Comparison of ENCODE assay signal across 8 cellular contexts in the genomic region with DNA sequence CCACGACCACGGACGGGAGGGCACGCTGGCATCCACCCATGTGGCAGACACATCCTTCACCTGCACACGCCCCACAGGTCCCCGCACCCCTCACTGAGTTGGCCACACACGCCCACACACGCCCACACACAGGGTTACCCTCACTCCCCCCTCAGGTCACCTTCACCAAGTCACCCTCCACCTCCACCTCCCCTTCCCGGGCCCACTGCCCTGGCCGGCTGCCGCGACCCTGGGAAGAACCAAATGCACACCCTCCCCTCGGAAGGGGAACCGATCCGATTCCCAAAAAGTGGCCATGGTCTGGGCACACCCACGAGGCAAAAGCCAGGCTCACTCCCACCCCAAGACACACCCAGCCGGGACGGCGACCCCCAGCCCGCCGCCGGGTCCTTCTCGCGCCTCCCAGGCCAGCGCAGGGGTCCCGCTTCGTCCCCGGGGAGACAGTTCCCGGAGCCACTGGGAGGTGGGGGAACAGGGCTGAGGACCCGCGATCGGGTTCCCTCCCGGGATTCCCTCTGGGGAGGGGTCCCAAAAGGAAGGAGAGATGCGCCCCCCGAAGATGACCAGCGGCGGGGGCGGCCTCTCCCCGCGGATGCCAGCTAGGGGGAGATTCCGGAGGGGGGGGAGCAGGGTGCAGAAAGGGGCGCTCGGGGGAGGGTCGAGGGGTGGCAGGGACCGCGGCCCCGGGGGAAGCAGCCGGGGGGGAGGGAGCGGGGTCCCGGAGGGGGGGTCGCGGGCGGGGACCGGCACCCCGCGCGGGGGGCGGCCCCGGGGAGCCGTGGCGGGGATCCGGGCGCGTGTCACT. TPM values are rescaled to one million over a fixed set of nuclear protein-coding genes. Genes with fewer than 3 reads are reported as not detected.
DNase-seq lines count a peak whose midpoint lies in the region; ATAC-seq and TF ChIP-seq lines count a peak whose summit lies in the region.

No MANE protein-coding gene starts in this region.

- H3K27me3 Mint-ChIP-seq in endothelial cell (ENCODE audit: unreplicated experiment), result peaks cover 17% of the 10 kb centered on the region
- peaks cover 41% of the 10 kb centered on the region for H3K27me3 Mint-ChIP-seq in nephron progenitor cell (ENCODE audit: low read depth, poor library complexity)

- H3K4me1 Mint-ChIP-seq in endothelial cell (ENCODE audit: unreplicated experiment) (peaks cover 25% of the 10 kb centered on the region), nephron progenitor cell (peaks cover 56% of the 10 kb centered on the region)

- H3K4me3 ChIP-seq in AG04449 (ENCODE audit: low read depth, low read length) (peak overlapping the region; percentile 66), OCI-LY7 (ENCODE audit: low read depth, low read length, poor library complexity, severe bottlenecking) (no peak overlapping the region)

- H4K20me1 ChIP-seq in OCI-LY7 (ENCODE audit: insufficient read depth, low read length), result no peaks in the 10 kb centered on the region

- H3K27ac ChIP-seq in OCI-LY7 (ENCODE audit: low read depth, low read length, poor library complexity, severe bottlenecking), result no peak overlapping the region

- no peak overlapping the region for H2AFZ ChIP-seq in OCI-LY7 (ENCODE audit: low read length)

- H3K4me3 Mint-ChIP-seq in endothelial cell (ENCODE audit: unreplicated experiment), result peak overlapping the region; percentile 95
- peak overlapping the region; percentile 87 for H3K4me3 Mint-ChIP-seq in nephron progenitor cell

- H3K4me2 ChIP-seq in OCI-LY7 (ENCODE audit: low read length), result peak overlapping the region; percentile 26; the same call in 1 of the 2 replicates

- H3K36me3 Mint-ChIP-seq in endothelial cell (ENCODE audit: low read depth, unreplicated experiment) (peaks cover 10% of the 10 kb centered on the region), nephron progenitor cell (ENCODE audit: low read depth) (no peaks in the 10 kb centered on the region)

- H3K4me1 ChIP-seq in OCI-LY7 (ENCODE audit: insufficient read depth, low read length, poor library complexity, severe bottlenecking), result peaks cover 5% of the 10 kb centered on the region

- TF ChIP-seq CTCF in AG04449 (IDR thresholded peaks at IDR 0.05; ENCODE audit: insufficient read depth, low read length, missing control alignments), result no peak
- no peak for TF ChIP-seq CTCF in OCI-LY7 (conservative IDR thresholded peaks at IDR 0.05; ENCODE audit: low read length)
- TF ChIP-seq CTCF in endothelial cell (IDR thresholded peaks at IDR 0.05; ENCODE audit: unreplicated experiment), result no peak
- no peak for TF ChIP-seq CTCF in nephron progenitor cell (IDR thresholded peaks at IDR 0.05)

- no peaks in the 10 kb centered on the region for H3K36me3 ChIP-seq in OCI-LY7 (ENCODE audit: insufficient read depth, low read length)

- no peaks in the 10 kb centered on the region for H3K9me3 ChIP-seq in OCI-LY7 (ENCODE audit: low read length)

- intact Hi-C loops in OCI-LY7 (cut with micrococcal nuclease; ENCODE audit: unreplicated experiment), result no loop called here

- in situ Hi-C loops in ACHN (cut with HindIII; ENCODE audit: low pct_ligation_motif_present, low pct_unique_long_range_greater_than_20kb, low sequenced_read_pairs), result loop anchor here (25.0 kb wide), 1 partner anchor 96 kb away; no protein-coding TSS in a partner anchor

- POLR2A ChIA-PET in AG04449 (lab: Yijun Ruan, JAX) (interaction anchor here (0.6 kb wide), 1 partner anchor 10 kb away, joined by 3 read pairs; no protein-coding TSS in a partner anchor), OCI-LY7 (lab: Charles Lee) (no interaction called here)

- no peaks in the 10 kb centered on the region for H3K9me3 Mint-ChIP-seq in endothelial cell (ENCODE audit: unreplicated experiment)
- H3K9me3 Mint-ChIP-seq in nephron progenitor cell, result no peaks in the 10 kb centered on the region

- H3K27ac Mint-ChIP-seq in endothelial cell (ENCODE audit: unreplicated experiment), result peak overlapping the region; percentile 91
- H3K27ac Mint-ChIP-seq in nephron progenitor cell, result no peak overlapping the region

- no peak for DNase-seq in AG04449 (ENCODE audit: low read depth, low spot score)
- DNase-seq in OCI-LY7 (ENCODE audit: low spot score), result no peak
- no peak for DNase-seq in endothelial cell (ENCODE audit: low spot score)
- peak; percentile 46 for DNase-seq in nephron progenitor cell
- DNase-seq in effector CD4-positive, alpha-beta T cell, result no peak
- DNase-seq in ACHN, result no peak

- no peak for ATAC-seq in HG03469 (IDR thresholded peaks at IDR 0.05; ENCODE audit: unreplicated experiment)
- no peak for ATAC-seq in HG03108 (IDR thresholded peaks at IDR 0.05; ENCODE audit: unreplicated experiment)

- CTCF ChIA-PET in AG04449 (lab: Yijun Ruan, JAX), result interaction anchor here (3.6 to 22.7 kb wide), 5 partner anchors 103 to 188 kb away, joined by 17 to 1030 read pairs (median 110); no protein-coding TSS in a partner anchor
- CTCF ChIA-PET in OCI-LY7 (lab: Charles Lee; ENCODE audit: unreplicated experiment), result no interaction called here

- BruUV-seq in OCI-LY7 (replicated peaks; lab: Mats Ljungman, UMichigan), result no TSS peak

- H3K9me2 ChIP-seq in OCI-LY7 (ENCODE audit: insufficient read depth, low read length), result no peaks in the 10 kb centered on the region

- H3K79me2 ChIP-seq in OCI-LY7 (ENCODE audit: insufficient read depth, low read depth, low read length), result no peaks in the 10 kb centered on the region

RNA-seq across cellular contexts. Expression of a gene that starts 0.7 kb away (rescaled TPM):
- total RNA-seq in OCI-LY7 (2014; rRNA removed; shearing (Covaris generic)), result not detected in 2 replicates
- total RNA-seq in OCI-LY7 (2022) (0.50 TPM in 1 of 2 replicates, not detected in the other), endothelial cell (ENCODE audit: unreplicated experiment) (51.3 TPM)

Comparison
In these comparisons a context has a peak if more than half of its experiments do, and no peak if none do; other contexts are left out.
1. RNA of a gene that starts 0.7 kb away (total RNA-seq): 51.3 TPM in endothelial cell (single experiment); 0.50 TPM in OCI-LY7; every median in the first group is over 10 times any median in the second.